In the genomic region with DNA sequence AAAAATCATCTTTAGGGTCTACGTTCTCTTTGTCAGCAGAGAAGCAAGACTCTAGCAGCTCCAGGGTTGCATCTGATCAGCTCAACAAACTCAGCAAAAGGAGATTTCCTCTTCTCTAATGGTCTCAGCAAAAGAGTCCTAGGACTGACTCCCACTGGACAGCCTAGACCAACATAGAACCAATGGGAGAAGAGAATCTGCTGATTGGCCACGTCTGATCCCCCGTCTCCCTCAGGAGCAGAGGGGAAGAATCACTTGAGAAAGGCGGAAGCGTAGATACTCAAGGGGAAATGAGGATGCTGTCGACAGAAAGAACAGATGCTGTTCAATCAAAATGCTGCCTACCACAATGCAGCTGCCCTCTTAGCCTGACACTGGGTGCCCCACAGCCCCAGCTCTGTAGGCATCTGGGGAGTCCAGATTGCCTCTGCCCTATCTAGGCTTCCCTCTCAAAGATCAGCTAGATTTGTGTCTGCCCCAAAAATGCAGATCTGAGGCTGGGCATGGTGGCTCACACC, we compare ENCODE assay signal across 17 cellular contexts. TPM values are rescaled to one million over a fixed set of nuclear protein-coding genes. Genes with fewer than 3 reads are reported as not detected.
"Had no signal": no experiment of that assay in that cellular context is flagged by ENCODE, and none has a peak within 500 bp of the region (broad histone marks: within the 10 kb centered on the region; RNA-seq: fewer than 3 reads in every experiment).

No MANE protein-coding gene starts in this region.

- H3K27ac Mint-ChIP-seq: activated B cell treated with CpG ODN at 0.5 μM for 24 hours; activated CD4-positive, alpha-beta memory T cell treated with anti-CD3 and anti-CD28 coated beads for 36 hours; activated naive CD8-positive, alpha-beta T cell treated with anti-CD3 and anti-CD28 coated beads for 36 hours; memory B cell had no signal

- H3K27me3 ChIP-seq: hepatocyte, ovary had no signal

- H3K4me3 ChIP-seq: hepatocyte, ovary, psoas muscle, smooth muscle cell, stomach had no signal

- H3K27ac ChIP-seq: ovary, psoas muscle, stomach had no signal

- H3K27me3 Mint-ChIP-seq: activated CD4-positive, alpha-beta memory T cell treated with anti-CD3 and anti-CD28 coated beads for 36 hours had no signal

- H2AFZ ChIP-seq: hepatocyte had no signal

- H3K4me1 Mint-ChIP-seq: activated naive CD8-positive, alpha-beta T cell treated with anti-CD3 and anti-CD28 coated beads for 36 hours had no signal

- H3K9me3 ChIP-seq: ovary, psoas muscle, stomach had no signal

- ATAC-seq: psoas muscle, sciatic nerve had no signal

- H3K9me3 Mint-ChIP-seq: activated B cell treated with CpG ODN at 0.5 μM for 24 hours; activated CD4-positive, alpha-beta memory T cell treated with anti-CD3 and anti-CD28 coated beads for 36 hours; activated naive CD8-positive, alpha-beta T cell treated with anti-CD3 and anti-CD28 coated beads for 36 hours; memory B cell; neural crest cell had no signal

- DNase-seq: activated B cell treated with CpG ODN at 0.5 μM for 24 hours; activated CD4-positive, alpha-beta memory T cell treated with anti-CD3 and anti-CD28 coated beads for 36 hours; activated CD4-positive, alpha-beta T cell treated with anti-CD3 and anti-CD28 coated beads for 4 hours; activated naive CD4-positive, alpha-beta T cell; activated naive CD8-positive, alpha-beta T cell treated with anti-CD3 and anti-CD28 coated beads for 36 hours; amniotic stem cell; dermis blood vessel endothelial cell; ovary; psoas muscle; stimulated activated CD4-positive, alpha-beta T cell treated with anti-CD3 and anti-CD28 coated beads, Interleukin-4, amount 100 ng/mL, for 1 hour; stomach; trophoblast cell had no signal

- H3K4me3 Mint-ChIP-seq: activated B cell treated with CpG ODN at 0.5 μM for 24 hours; activated CD4-positive, alpha-beta memory T cell treated with anti-CD3 and anti-CD28 coated beads for 36 hours; activated naive CD8-positive, alpha-beta T cell treated with anti-CD3 and anti-CD28 coated beads for 36 hours; memory B cell; neural crest cell had no signal

- H3K79me2 ChIP-seq: hepatocyte had no signal

- H3K4me2 ChIP-seq: hepatocyte, smooth muscle cell had no signal

- H3K36me3 ChIP-seq: ovary, stomach had no signal

- H3K4me1 ChIP-seq: psoas muscle had no signal

- H3K36me3 Mint-ChIP-seq: activated CD4-positive, alpha-beta memory T cell treated with anti-CD3 and anti-CD28 coated beads for 36 hours; activated naive CD8-positive, alpha-beta T cell treated with anti-CD3 and anti-CD28 coated beads for 36 hours; memory B cell had no signal

RNA-seq across cellular contexts. Expression of gene EMP2, which starts 31.5 kb away (rescaled TPM):
- total RNA-seq: activated B cell treated with CpG ODN at 0.5 μM for 24 hours; activated CD4-positive, alpha-beta memory T cell treated with anti-CD3 and anti-CD28 coated beads for 36 hours; activated naive CD8-positive, alpha-beta T cell treated with anti-CD3 and anti-CD28 coated beads for 36 hours had no signal
